Comparison of ENCODE assay signal across 27 cellular contexts in the genomic region with DNA sequence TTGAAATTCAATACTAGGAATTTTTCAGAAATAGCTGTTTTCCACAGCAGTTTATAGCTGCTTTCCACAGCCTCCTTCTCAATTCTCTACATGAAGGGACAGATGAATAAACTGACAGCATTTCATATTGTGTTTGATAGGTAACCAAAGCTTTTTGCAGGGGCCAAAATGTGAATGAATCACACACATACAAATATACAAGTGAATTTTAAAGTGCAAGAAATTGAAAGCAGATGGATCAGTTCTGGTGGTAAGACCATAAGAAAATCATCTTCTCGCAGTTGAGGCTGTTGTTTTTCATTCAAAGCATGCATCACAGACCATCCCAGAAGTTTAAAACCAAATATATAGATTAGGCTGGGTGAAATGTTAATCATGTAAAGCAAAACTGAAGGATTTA.
"Had no signal": no experiment of that assay in that cellular context is flagged by ENCODE, and none has a peak within 500 bp of the region (broad histone marks: within the 10 kb centered on the region; RNA-seq: fewer than 3 reads in every experiment).

No MANE protein-coding gene starts in this region.

- H3K27ac Mint-ChIP-seq: immature natural killer cell; mesothelial cell of epicardium; naive B cell; natural killer cell; nephron progenitor cell; neural progenitor cell; stimulated activated effector memory CD8-positive, alpha-beta T cell treated with anti-CD3 and anti-CD28 coated beads, Interleukin-12 subunit alpha, Interleukin-12 subunit beta, amount 100 ng/mL, for 72 hours; stimulated activated naive CD8-positive, alpha-beta T cell treated with anti-CD3 and anti-CD28 coated beads, Interleukin-15, Interleukin-2, amounts not matched to agents 100 ng/mL and 50 ng/mL, for 24 hours; type B pancreatic cell had no signal

- H3K4me1 ChIP-seq: left ventricle myocardium inferior, neural progenitor cell, prostate gland, sigmoid colon, spleen, tibial nerve, uterus had no signal

- H3K36me3 Mint-ChIP-seq: mesothelial cell of epicardium; naive B cell; natural killer cell; neural progenitor cell; stimulated activated effector memory CD8-positive, alpha-beta T cell treated with anti-CD3 and anti-CD28 coated beads, Interleukin-12 subunit alpha, Interleukin-12 subunit beta, amount 100 ng/mL, for 72 hours had no signal

- H3K4me3 ChIP-seq: left ventricle myocardium inferior, lung, neural progenitor cell, ovary, prostate gland, sigmoid colon, spleen, tibial nerve, uterus had no signal

- H3K36me3 ChIP-seq: left ventricle myocardium inferior, neural progenitor cell, neutrophil, ovary, prostate gland, sigmoid colon, spleen, tibial nerve, uterus had no signal

- H3K4me3 Mint-ChIP-seq: immature natural killer cell; mesothelial cell of epicardium; naive B cell; natural killer cell; nephron progenitor cell; neural progenitor cell; stimulated activated effector memory CD8-positive, alpha-beta T cell treated with anti-CD3 and anti-CD28 coated beads, Interleukin-12 subunit alpha, Interleukin-12 subunit beta, amount 100 ng/mL, for 72 hours; stimulated activated naive CD8-positive, alpha-beta T cell treated with anti-CD3 and anti-CD28 coated beads, Interleukin-15, Interleukin-2, amounts not matched to agents 100 ng/mL and 50 ng/mL, for 24 hours; type B pancreatic cell had no signal

- H3K4me1 Mint-ChIP-seq: immature natural killer cell; mesothelial cell of epicardium; naive B cell; natural killer cell; nephron progenitor cell; neural progenitor cell; stimulated activated effector memory CD8-positive, alpha-beta T cell treated with anti-CD3 and anti-CD28 coated beads, Interleukin-12 subunit alpha, Interleukin-12 subunit beta, amount 100 ng/mL, for 72 hours had no signal

- DNase-seq: hypothalamus; immature natural killer cell; islet precursor cell; left ventricle myocardium inferior; mesendoderm; naive B cell; natural killer cell; nephron progenitor cell; occipital lobe; ovary; retina; right cardiac atrium; sigmoid colon; small intestine; spleen; stimulated activated CD4-positive, alpha-beta T cell treated with anti-CD3 and anti-CD28 coated beads, Interleukin-4, amount 100 ng/mL, for 24 hours; stimulated activated naive CD4-positive, alpha-beta T cell; uterus had no signal

- H3K9me3 ChIP-seq: left ventricle myocardium inferior, neutrophil, ovary, prostate gland, sigmoid colon, tibial nerve, uterus had no signal

- H3K27me3 ChIP-seq: neural progenitor cell, neutrophil, ovary, sigmoid colon, spleen, tibial nerve, uterus had no signal

- H3K27ac ChIP-seq: left ventricle myocardium inferior, neural progenitor cell, neutrophil, ovary, prostate gland, sigmoid colon, spleen, tibial nerve, uterus had no signal

- H3K9ac ChIP-seq: neural progenitor cell had no signal

- ATAC-seq: natural killer cell; right cardiac atrium; stimulated activated effector memory CD8-positive, alpha-beta T cell treated with anti-CD3 and anti-CD28 coated beads, Interleukin-12 subunit alpha, Interleukin-12 subunit beta, amount 100 ng/mL, for 72 hours had no signal

- H3K27me3 Mint-ChIP-seq: naive B cell; stimulated activated naive CD8-positive, alpha-beta T cell treated with anti-CD3 and anti-CD28 coated beads, Interleukin-15, Interleukin-2, amounts not matched to agents 100 ng/mL and 50 ng/mL, for 24 hours; type B pancreatic cell had no signal
